1 cellular context compared by ENCODE assay signal in genomic region chr3:126568776-126569342, GRCh38.
TF ChIP-seq lines count a peak whose summit lies in the region.

No MANE protein-coding gene starts in this region.

TF ChIP-seq in H1, 55 proteins besides CTCF, POLR2A, EP300 and RAD21:
- TF ChIP-seq ATF3 (IDR thresholded peaks at IDR 0.05; ENCODE audit: insufficient read depth, low read depth, low read length): no peak
- TF ChIP-seq SP2 (IDR thresholded peaks at IDR 0.05; ENCODE audit: low read length): no peak
- no peak for TF ChIP-seq CBX5 (IDR thresholded peaks at IDR 0.05; ENCODE audit: low read depth, low read length)
- no peak for TF ChIP-seq NRF1 (IDR thresholded peaks at IDR 0.05; ENCODE audit: low read depth, low read length)
